In the genomic region with DNA sequence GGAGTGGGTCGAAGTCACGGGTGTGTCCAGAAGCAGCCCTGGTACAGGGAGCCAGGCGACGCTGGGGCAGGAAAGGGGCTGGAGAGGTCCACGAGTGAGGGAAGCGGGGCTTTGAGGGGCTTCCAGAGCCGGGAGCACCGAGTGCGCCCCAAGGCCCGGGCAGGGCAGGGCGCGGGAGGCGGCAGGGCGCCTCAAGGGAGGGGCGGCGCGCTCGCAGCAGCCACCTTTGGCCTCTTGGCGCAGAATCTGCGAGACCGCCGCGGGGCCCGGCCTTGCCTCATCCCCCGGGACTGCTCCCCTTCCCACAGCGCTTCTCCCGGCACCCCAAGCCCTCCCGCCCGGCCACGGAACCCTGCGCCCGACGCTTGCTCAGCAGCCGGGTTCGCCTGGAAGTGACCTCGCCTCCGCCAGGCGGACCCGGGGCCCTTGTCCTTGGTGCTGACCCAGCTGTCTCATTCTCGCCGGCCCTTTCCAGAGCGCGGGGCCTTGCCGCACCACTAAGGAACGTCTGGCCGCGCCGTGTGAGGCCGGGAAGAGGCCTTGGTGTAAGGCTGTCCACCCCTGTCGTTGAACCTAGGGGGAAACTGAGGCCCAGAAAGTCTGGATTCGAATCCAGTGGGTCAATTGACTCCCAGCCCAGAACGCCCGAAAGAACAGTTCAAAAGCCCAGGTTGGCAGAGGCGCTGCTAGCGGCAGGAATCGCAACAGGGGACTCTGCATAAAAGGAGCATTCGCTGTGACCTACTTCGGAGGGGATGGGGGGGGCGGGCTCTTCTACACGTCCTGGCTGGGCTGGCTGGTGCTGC, we compare ENCODE assay signal across 1 cellular context.
TF ChIP-seq lines count a peak whose summit lies in the region.

No MANE protein-coding gene starts in this region.

TF ChIP-seq in WTC11, 78 proteins besides CTCF, POLR2A, EP300 and RAD21 (continued from another document):
- TF ChIP-seq, protein P1, sequence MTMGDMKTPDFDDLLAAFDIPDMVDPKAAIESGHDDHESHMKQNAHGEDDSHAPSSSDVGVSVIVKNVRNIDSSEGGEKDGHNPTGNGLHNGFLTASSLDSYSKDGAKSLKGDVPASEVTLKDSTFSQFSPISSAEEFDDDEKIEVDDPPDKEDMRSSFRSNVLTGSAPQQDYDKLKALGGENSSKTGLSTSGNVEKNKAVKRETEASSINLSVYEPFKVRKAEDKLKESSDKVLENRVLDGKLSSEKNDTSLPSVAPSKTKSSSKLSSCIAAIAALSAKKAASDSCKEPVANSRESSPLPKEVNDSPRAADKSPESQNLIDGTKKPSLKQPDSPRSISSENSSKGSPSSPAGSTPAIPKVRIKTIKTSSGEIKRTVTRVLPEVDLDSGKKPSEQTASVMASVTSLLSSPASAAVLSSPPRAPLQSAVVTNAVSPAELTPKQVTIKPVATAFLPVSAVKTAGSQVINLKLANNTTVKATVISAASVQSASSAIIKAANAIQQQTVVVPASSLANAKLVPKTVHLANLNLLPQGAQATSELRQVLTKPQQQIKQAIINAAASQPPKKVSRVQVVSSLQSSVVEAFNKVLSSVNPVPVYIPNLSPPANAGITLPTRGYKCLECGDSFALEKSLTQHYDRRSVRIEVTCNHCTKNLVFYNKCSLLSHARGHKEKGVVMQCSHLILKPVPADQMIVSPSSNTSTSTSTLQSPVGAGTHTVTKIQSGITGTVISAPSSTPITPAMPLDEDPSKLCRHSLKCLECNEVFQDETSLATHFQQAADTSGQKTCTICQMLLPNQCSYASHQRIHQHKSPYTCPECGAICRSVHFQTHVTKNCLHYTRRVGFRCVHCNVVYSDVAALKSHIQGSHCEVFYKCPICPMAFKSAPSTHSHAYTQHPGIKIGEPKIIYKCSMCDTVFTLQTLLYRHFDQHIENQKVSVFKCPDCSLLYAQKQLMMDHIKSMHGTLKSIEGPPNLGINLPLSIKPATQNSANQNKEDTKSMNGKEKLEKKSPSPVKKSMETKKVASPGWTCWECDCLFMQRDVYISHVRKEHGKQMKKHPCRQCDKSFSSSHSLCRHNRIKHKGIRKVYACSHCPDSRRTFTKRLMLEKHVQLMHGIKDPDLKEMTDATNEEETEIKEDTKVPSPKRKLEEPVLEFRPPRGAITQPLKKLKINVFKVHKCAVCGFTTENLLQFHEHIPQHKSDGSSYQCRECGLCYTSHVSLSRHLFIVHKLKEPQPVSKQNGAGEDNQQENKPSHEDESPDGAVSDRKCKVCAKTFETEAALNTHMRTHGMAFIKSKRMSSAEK (CRISPR knock-in tag; IDR thresholded peaks at IDR 0.05; ENCODE audit: borderline replicate concordance) = no peak
- TF ChIP-seq ZNF263 (CRISPR knock-in tag; IDR thresholded peaks at IDR 0.05; ENCODE audit: low read depth) (no peak; the same call in 1 of the 2 replicates), CREB1 (CRISPR knock-in tag; IDR thresholded peaks at IDR 0.05) (no peak), IRF2 (CRISPR knock-in tag; IDR thresholded peaks at IDR 0.05; ENCODE audit: borderline replicate concordance, low read depth) (no peak), CREM (CRISPR knock-in tag; IDR thresholded peaks at IDR 0.05) (no peak; the same call in 1 of the 2 replicates), ATF1 (CRISPR knock-in tag; IDR thresholded peaks at IDR 0.05) (peak; percentile 57; the same call in 1 of the 2 replicates), NFE2L1 (CRISPR knock-in tag; IDR thresholded peaks at IDR 0.05) (peak; percentile 62; the same call in 1 of the 2 replicates), ESRRA (CRISPR knock-in tag; IDR thresholded peaks at IDR 0.05; ENCODE audit: borderline replicate concordance) (peak; percentile 46; the same call in 1 of the 2 replicates)
- TF ChIP-seq, protein P2, sequence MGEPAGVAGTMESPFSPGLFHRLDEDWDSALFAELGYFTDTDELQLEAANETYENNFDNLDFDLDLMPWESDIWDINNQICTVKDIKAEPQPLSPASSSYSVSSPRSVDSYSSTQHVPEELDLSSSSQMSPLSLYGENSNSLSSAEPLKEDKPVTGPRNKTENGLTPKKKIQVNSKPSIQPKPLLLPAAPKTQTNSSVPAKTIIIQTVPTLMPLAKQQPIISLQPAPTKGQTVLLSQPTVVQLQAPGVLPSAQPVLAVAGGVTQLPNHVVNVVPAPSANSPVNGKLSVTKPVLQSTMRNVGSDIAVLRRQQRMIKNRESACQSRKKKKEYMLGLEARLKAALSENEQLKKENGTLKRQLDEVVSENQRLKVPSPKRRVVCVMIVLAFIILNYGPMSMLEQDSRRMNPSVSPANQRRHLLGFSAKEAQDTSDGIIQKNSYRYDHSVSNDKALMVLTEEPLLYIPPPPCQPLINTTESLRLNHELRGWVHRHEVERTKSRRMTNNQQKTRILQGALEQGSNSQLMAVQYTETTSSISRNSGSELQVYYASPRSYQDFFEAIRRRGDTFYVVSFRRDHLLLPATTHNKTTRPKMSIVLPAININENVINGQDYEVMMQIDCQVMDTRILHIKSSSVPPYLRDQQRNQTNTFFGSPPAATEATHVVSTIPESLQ (CRISPR knock-in tag; IDR thresholded peaks at IDR 0.05) = no peak
- TF ChIP-seq, protein P3, sequence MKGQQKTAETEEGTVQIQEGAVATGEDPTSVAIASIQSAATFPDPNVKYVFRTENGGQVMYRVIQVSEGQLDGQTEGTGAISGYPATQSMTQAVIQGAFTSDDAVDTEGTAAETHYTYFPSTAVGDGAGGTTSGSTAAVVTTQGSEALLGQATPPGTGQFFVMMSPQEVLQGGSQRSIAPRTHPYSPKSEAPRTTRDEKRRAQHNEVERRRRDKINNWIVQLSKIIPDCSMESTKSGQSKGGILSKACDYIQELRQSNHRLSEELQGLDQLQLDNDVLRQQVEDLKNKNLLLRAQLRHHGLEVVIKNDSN (CRISPR knock-in tag; IDR thresholded peaks at IDR 0.05) = peak; percentile 60; the same call in 1 of the 2 replicates
